ENCODE assay signal across 28 cellular contexts in genomic region chr10:132967540-132967939, GRCh38. TPM values are rescaled to one million over a fixed set of nuclear protein-coding genes. Genes with fewer than 3 reads are reported as not detected.
DNase-seq lines count a peak whose midpoint lies in the region; ATAC-seq, FAIRE-seq and TF ChIP-seq lines count a peak whose summit lies in the region.
"Had no signal": no experiment of that assay in that cellular context is flagged by ENCODE, and none has a peak within 500 bp of the region (broad histone marks: within the 10 kb centered on the region; RNA-seq: fewer than 3 reads in every experiment).

No MANE protein-coding gene starts in this region.

- H3K4me3 ChIP-seq in right lobe of liver (no peak overlapping the region), HepG2 (replicated peaks in 1 of 3; ENCODE audit: insufficient read depth in 1 of 3, low read depth in 2 of 3, low read length in 3 of 3) (no peak overlapping the region), K562 (no peak overlapping the region), mucosa of descending colon (no peak overlapping the region)
- H3K4me3 ChIP-seq: BLaER1, gastrocnemius medialis, HAP-1, hepatocyte, MG63, thyroid gland had no signal

- H3K9me1 ChIP-seq in K562 (ENCODE audit: control insufficient read depth, insufficient read depth, low read length) = no peaks in the 10 kb centered on the region

- in situ Hi-C loops in HepG2 (cut with HindIII; ENCODE audit: extremely low pct_ligation_motif_present, low pct_unique_long_range_greater_than_20kb) = no loop called here
- in situ Hi-C loops in K562 (cut with MboI) = no loop called here

- TF ChIP-seq CTCF in right lobe of liver (IDR thresholded peaks at IDR 0.05) (no peak), HepG2 (CRISPR knock-in tag; IDR thresholded peaks at IDR 0.05) (no peak), K562 (IDR thresholded peaks at IDR 0.05 in 2 of 3, conservative IDR thresholded peaks at IDR 0.05 in 1 of 3; ENCODE audit: insufficient read depth in 2 of 3, low read depth in 1 of 3, low read length in 3 of 3) (no peak), mucosa of descending colon (IDR thresholded peaks at IDR 0.05) (no peak)

- H2AFZ ChIP-seq in HepG2 (ENCODE audit: low read length) (no peak overlapping the region), K562 (ENCODE audit: low read depth, low read length) (no peak overlapping the region)
- H2AFZ ChIP-seq: hepatocyte, parathyroid adenoma had no signal

- TF ChIP-seq POLR2A in right lobe of liver (IDR thresholded peaks at IDR 0.05) = no peak
- TF ChIP-seq POLR2A in HepG2 (IDR thresholded peaks at IDR 0.05; ENCODE audit: insufficient read depth in 1 of 2, low read depth in 2 of 2, low read length in 2 of 2) = no peak
- TF ChIP-seq POLR2A in K562 (conservative IDR thresholded peaks at IDR 0.05) = no peak
- no peak for TF ChIP-seq POLR2A in GM12891 (IDR thresholded peaks at IDR 0.05; ENCODE audit: low read depth, low read length)

- BruUV-seq in HepG2 (replicated peaks; lab: Mats Ljungman, UMichigan) (no TSS peak), K562 (replicated peaks; lab: Mats Ljungman, UMichigan) (no TSS peak)

- no peaks in the 10 kb centered on the region for H3K4me1 ChIP-seq in right lobe of liver
- no peaks in the 10 kb centered on the region for H3K4me1 ChIP-seq in HepG2 (ENCODE audit: insufficient read depth, low read length)
- H3K4me1 ChIP-seq in K562 (replicated peaks in 1 of 2; ENCODE audit: control insufficient read depth in 2 of 2, insufficient read depth in 2 of 2, low read length in 2 of 2) = peaks cover 0 to 4% of the 10 kb centered on the region in 2 experiments; a peak in 1 of 5 replicates
- H3K4me1 ChIP-seq in mucosa of descending colon (ENCODE audit: low read depth) = no peaks in the 10 kb centered on the region
- H3K4me1 ChIP-seq: parathyroid adenoma had no signal

- no peak overlapping the region for H3K4me2 ChIP-seq in HepG2 (ENCODE audit: low read depth, low read length)
- H3K4me2 ChIP-seq in K562 (ENCODE audit: insufficient read depth, low read length) = no peak overlapping the region
- H3K4me2 ChIP-seq: BLaER1, hepatocyte had no signal

- H3K36me3 ChIP-seq in right lobe of liver (no peaks in the 10 kb centered on the region), HepG2 (replicated peaks in 1 of 2; ENCODE audit: control insufficient read depth in 1 of 2, insufficient read depth in 2 of 2, low read length in 2 of 2) (no peaks in the 10 kb centered on the region), K562 (ENCODE audit: control insufficient read depth, insufficient read depth, low read length) (no peaks in the 10 kb centered on the region), mucosa of descending colon (ENCODE audit: low read depth) (no peaks in the 10 kb centered on the region)
- H3K36me3 ChIP-seq: BLaER1, gastrocnemius medialis, HAP-1, MG63, thyroid gland, WERI-Rb-1 had no signal

- 0% methylated on average over 3 of the region's 11 CpGs for WGBS in right lobe of liver (ENCODE audit: insufficient coverage, low coverage, low lambda C conversion rate, missing lambda C conversion rate)
- WGBS in HepG2 (ENCODE audit: low lambda C conversion rate) = 9% methylated on average over 1 of the region's 11 CpGs
- WGBS in K562 (ENCODE audit: insufficient coverage, low coverage, missing lambda C conversion rate) = 2% methylated on average over 11 of the region's 11 CpGs

- CTCF ChIA-PET in HepG2 (lab: Yijun Ruan, JAX; ENCODE audit: low intra/inter-chr PET ratio, low total read pairs) = no interaction called here
- CTCF ChIA-PET in K562 (lab: Yijun Ruan, JAX; ENCODE audit: low intra/inter-chr PET ratio) = no interaction called here

- TF ChIP-seq EP300 in HepG2 (IDR thresholded peaks at IDR 0.05; ENCODE audit: low read depth in 2 of 2, low read length in 2 of 2) (no peak), HepG2 (CRISPR knock-in tag; IDR thresholded peaks at IDR 0.05; ENCODE audit: borderline replicate concordance) (no peak), K562 (IDR thresholded peaks at IDR 0.05; ENCODE audit: low read length) (no peak)

- ATAC-seq in right lobe of liver (peak in 1 of 4 donors; percentile 19), HepG2 (no peak), K562 (no peak), mucosa of descending colon (peak; percentile 67)
- ATAC-seq: activated T-cell treated with anti-CD3 and anti-CD28 coated beads, Interleukin-2, amount 50 U/mL, for 4 hours; gastrocnemius medialis; Panc1 had no signal

- DNase-seq in right lobe of liver (peak; percentile 13 to 50 (median 47)), HepG2 (ENCODE audit: low spot score) (no peak), K562 (ENCODE audit: extremely low read depth in 1 of 4, low spot score in 3 of 4) (no peak), mucosa of descending colon (peak in 2 of 3 donors; percentile 65 to 66), GOT3 (lab: John Stamatoyannopoulos, UW) (no peak), activated gamma-delta T cell treated with Interleukin-2 at 50 U/mL for 16 hours (no peak), GM12891 (ENCODE audit: insufficient read length, low spot score) (no peak)
- DNase-seq: activated CD4-positive, alpha-beta T cell treated with anti-CD3 and anti-CD28 coated beads, Interleukin-2, amount 10 ng/mL, durations not matched to agents 24 days and 14 days; activated CD8-positive, alpha-beta memory T cell treated with anti-CD3 and anti-CD28 coated beads for 24 hours; activated T-cell treated with anti-CD3 and anti-CD28 coated beads, Interleukin-2, amount 50 U/mL, for 4 hours; central memory CD4-positive, alpha-beta T cell; gastrocnemius medialis; KG1; kidney glomerular epithelial cell; MG63; NCI-H1105 treated with DMSO at 0.1 percent for 48 hours; NCI-H1930; NCI-H524 treated with DMSO at 0.1 percent for 48 hours; SHP77 treated with DMSO at 0.1 percent for 48 hours; stimulated activated CD4-positive, alpha-beta T cell treated with anti-CD3 and anti-CD28 coated beads, Interleukin-4, amount 100 ng/mL, for 1 hour; thyroid gland; WERI-Rb-1 had no signal

- TF ChIP-seq RAD21 in HepG2 (CRISPR knock-in tag; IDR thresholded peaks at IDR 0.05) = no peak
- TF ChIP-seq RAD21 in K562 (CRISPR knock-in tag; conservative IDR thresholded peaks at IDR 0.05 in 1 of 2, IDR thresholded peaks at IDR 0.05 in 1 of 2) = no peak

- H3K9me3 ChIP-seq in right lobe of liver (no peaks in the 10 kb centered on the region), HepG2 (ENCODE audit: low read length) (no peaks in the 10 kb centered on the region), K562 (replicated peaks; ENCODE audit: control insufficient read depth, insufficient read depth, low read depth, low read length) (no peaks in the 10 kb centered on the region), mucosa of descending colon (no peaks in the 10 kb centered on the region)
- H3K9me3 ChIP-seq: gastrocnemius medialis, HAP-1, MG63, thyroid gland had no signal

- intact Hi-C loops in right lobe of liver (cut with DNase I) (no loop called here), HepG2 (cut with micrococcal nuclease; ENCODE audit: unreplicated experiment) (no loop called here), K562 (cut with micrococcal nuclease) (no loop called here), mucosa of descending colon (cut with DNase I, micrococcal nuclease) (no loop called here)

- no peak for FAIRE-seq in HepG2 (lab: Jason Lieb, UNC)
- no peak for FAIRE-seq in K562 (lab: Jason Lieb, UNC)
- no peak for FAIRE-seq in GM12891 (lab: Jason Lieb, UNC)

- POLR2A ChIA-PET in HepG2 (lab: Yijun Ruan, JAX) = no interaction called here
- POLR2A ChIA-PET in K562 (lab: Yijun Ruan, JAX) = interaction anchor here (0.6 kb wide), 3 partner anchors 14 to 299 kb away, joined by 3 read pairs; no protein-coding TSS in a partner anchor

- H3K27ac ChIP-seq in right lobe of liver (no peak overlapping the region), HepG2 (ENCODE audit: extremely low read length, insufficient read depth, low read length) (no peak overlapping the region), K562 (ENCODE audit: extremely low read depth, low read depth, low read length) (no peak overlapping the region)
- H3K27ac ChIP-seq: BLaER1, gastrocnemius medialis, hepatocyte, parathyroid adenoma, thyroid gland, WERI-Rb-1 had no signal

- no peaks in the 10 kb centered on the region for H3K27me3 ChIP-seq in right lobe of liver
- peaks cover 18 to 66% of the 10 kb centered on the region in 2 experiments for H3K27me3 ChIP-seq in HepG2 (ENCODE audit: control insufficient read depth in 1 of 2, insufficient read depth in 2 of 2, low read length in 2 of 2)
- H3K27me3 ChIP-seq in K562 (ENCODE audit: control insufficient read depth in 2 of 2, insufficient read depth in 2 of 2, low read length in 2 of 2) = peaks cover 0 to 44% of the 10 kb centered on the region in 2 experiments; a peak in 3 of 5 replicates
- H3K27me3 ChIP-seq: thyroid gland had no signal

- no peaks in the 10 kb centered on the region for H3K79me2 ChIP-seq in HepG2 (ENCODE audit: insufficient read depth, low read length)
- no peaks in the 10 kb centered on the region for H3K79me2 ChIP-seq in K562 (ENCODE audit: control insufficient read depth, insufficient read depth, low read length)
- H3K79me2 ChIP-seq: hepatocyte, parathyroid adenoma had no signal

- H4K20me1 ChIP-seq in HepG2 (ENCODE audit: insufficient read depth, low read length) (no peaks in the 10 kb centered on the region), K562 (replicated peaks; ENCODE audit: control insufficient read depth, insufficient read depth, low read length) (no peaks in the 10 kb centered on the region)
- H4K20me1 ChIP-seq: BLaER1 had no signal

- H3K9ac ChIP-seq in HepG2 (ENCODE audit: insufficient read depth, low read depth, low read length) (no peak overlapping the region), K562 (ENCODE audit: insufficient read depth in 1 of 2, low read depth in 2 of 2, low read length in 2 of 2) (no peak overlapping the region)
- H3K9ac ChIP-seq: BLaER1, parathyroid adenoma had no signal

RNA-seq across cellular contexts. Expression of gene CFAP46, which starts 25.2 kb away (rescaled TPM):
- total RNA-seq in right lobe of liver (under 1 TPM; 0.16 to 0.67 (median 0.32) TPM), HepG2 (2016; rRNA removed; fragmentation: Illumina TruSeq; extraction: Trizol) (0.74 and 0.84 TPM in 2 replicates), K562 (2014; rRNA removed) (not detected in 2 replicates), K562 (2014; rRNA removed; fragmentation: Illumina TruSeq; extraction: Trizol) (not detected in 2 replicates), K562 (2015; rRNA removed; fragmentation: Illumina TruSeq; extraction: Trizol) (not detected in 2 replicates), K562 (2021) (not detected in 2 replicates), mucosa of descending colon (1 to 10 TPM in 1 of 3 donors, under 1 TPM in 1, not detected in 1; 0.78 to 1.0 TPM)
- not detected in 2 replicates for total RNA-seq in HepG2 (2016; cell fraction: cytosol; rRNA removed; fragmentation: Illumina TruSeq; extraction: Trizol; ENCODE audit: low read depth)
- 0.87 and 1.1 TPM in 2 replicates for total RNA-seq in HepG2 (2016; cell fraction: insoluble cytoplasmic fraction; rRNA removed; fragmentation: Illumina TruSeq; extraction: Trizol)
- 0.21 and 0.34 TPM in 2 replicates for total RNA-seq in HepG2 (2016; cell fraction: membrane; rRNA removed; fragmentation: Illumina TruSeq; extraction: Trizol)
- 0.53 and 1.3 TPM in 2 replicates for total RNA-seq in HepG2 (2016; cell fraction: nucleus; rRNA removed; fragmentation: Illumina TruSeq; extraction: Trizol)
- polyA plus RNA-seq in HepG2 (2011; rRNA removed) (0.10 and 0.24 TPM in 2 replicates), K562 (2011; rRNA removed) (not detected in 2 replicates), K562 (2014; fragmentation: Illumina TruSeq; extraction: Trizol) (not detected in 2 replicates), K562 (2014; fragmentation: Nextera tagmentation; extraction: Ambion mirVana) (not detected), K562 (2014; rRNA removed) (not detected in 2 replicates)
- polyA plus RNA-seq in HepG2 (2011; cell fraction: cytosol; rRNA removed) = 0.13 and 0.19 TPM in 2 replicates
- 0.05 and 0.27 TPM in 2 replicates for polyA plus RNA-seq in HepG2 (2011; cell fraction: nucleus; rRNA removed)
- 0.12 and 0.16 TPM in 2 replicates for polyA plus RNA-seq in HepG2 (2012)
- 0.18 and 0.26 TPM in 2 replicates for polyA plus RNA-seq in HepG2 (2016; cell fraction: cytosol; fragmentation: Illumina TruSeq; extraction: Trizol; ENCODE audit: low read depth)
- 0.86 and 1.2 TPM in 2 replicates for polyA plus RNA-seq in HepG2 (2016; cell fraction: insoluble cytoplasmic fraction; fragmentation: Illumina TruSeq; extraction: Trizol; ENCODE audit: low read depth)
- 0.33 and 0.34 TPM in 2 replicates for polyA plus RNA-seq in HepG2 (2016; cell fraction: membrane; fragmentation: Illumina TruSeq; extraction: Trizol; ENCODE audit: low read depth)
- polyA plus RNA-seq in HepG2 (2016; cell fraction: nucleus; fragmentation: Illumina TruSeq; extraction: Trizol; ENCODE audit: insufficient read depth, low read depth) = 0.60 and 0.65 TPM in 2 replicates
- polyA minus RNA-seq in HepG2 (2011; rRNA and poly(A)+ RNA removed; ENCODE audit: low replicate concordance) = 0.06 TPM in 1 of 2 replicates, not detected in the other
- polyA minus RNA-seq in HepG2 (2011; cell fraction: cytosol; rRNA and poly(A)+ RNA removed) = not detected in 2 replicates
- polyA minus RNA-seq in HepG2 (2011; cell fraction: nucleus; rRNA and poly(A)+ RNA removed) = 0.26 TPM in 1 of 2 replicates, not detected in the other
- total RNA-seq in K562 (2011; cell fraction: chromatin; rRNA removed; ENCODE audit: low replicate concordance) = not detected in 2 replicates
- not detected in 2 replicates for total RNA-seq in K562 (2011; cell fraction: nucleolus; rRNA removed)
- total RNA-seq in K562 (2011; cell fraction: nucleoplasm; rRNA removed) = not detected in 2 replicates
- not detected in 2 replicates for polyA plus RNA-seq in K562 (2011; cell fraction: cytosol; rRNA removed)
- not detected in 2 replicates for polyA plus RNA-seq in K562 (2011; cell fraction: nucleus; rRNA removed)
- not detected in 2 replicates for polyA plus RNA-seq in K562 (2012)
- polyA minus RNA-seq in K562 (2011; rRNA and poly(A)+ RNA removed) = not detected in 2 replicates
- not detected in 2 replicates for polyA minus RNA-seq in K562 (2011; cell fraction: cytosol; rRNA and poly(A)+ RNA removed)
- polyA minus RNA-seq in K562 (2011; cell fraction: nucleus; rRNA and poly(A)+ RNA removed) = not detected in 2 replicates
- 1.5 TPM for polyA plus RNA-seq in GM12891 (2012; ENCODE audit: low read depth, missing spikeins)
- total RNA-seq: activated CD4-positive, alpha-beta T cell treated with anti-CD3 and anti-CD28 coated beads, Interleukin-2, amount 10 ng/mL, durations not matched to agents 24 days and 14 days; myocyte had no signal

Comparison
In these comparisons a context has a peak if more than half of its experiments do, and no peak if none do; other contexts are left out.
1. DNase-seq: peak in right lobe of liver (3 of 3) and mucosa of descending colon (2 of 3); none in HepG2 (single experiment), K562 (0 of 4), GOT3 (single experiment), activated gamma-delta T cell treated with Interleukin-2 at 50 U/mL for 16 hours (single experiment) and GM12891 (single experiment).